In genomic region chr1:223748405-223748772, GRCh38 we compare ENCODE assay signal across 8 cellular contexts. TPM values are rescaled to one million over a fixed set of nuclear protein-coding genes. Genes with fewer than 3 reads are reported as not detected.
DNase-seq lines count a peak whose midpoint lies in the region; ATAC-seq and TF ChIP-seq lines count a peak whose summit lies in the region.

No MANE protein-coding gene starts in this region.

- intact Hi-C loops in CD8-positive, alpha-beta T cell (cut with DNase I, micrococcal nuclease), result no loop called here
- intact Hi-C loops in mucosa of descending colon (cut with DNase I, micrococcal nuclease) (loop anchor here in 1 of 2 donors (5.0 kb wide), 1 partner anchor 51 kb away; no protein-coding TSS in a partner anchor), lower leg skin (cut with DNase I; ENCODE audit: low total_unique reads) (loop anchor here (5.0 kb wide), 2 partner anchors 36 to 51 kb away; partner anchors contain the start of gene CAPN2)

- peak; percentile 19 for ATAC-seq in CD8-positive, alpha-beta T cell
- ATAC-seq in HG03378 (IDR thresholded peaks at IDR 0.05; ENCODE audit: unreplicated experiment) (peak; percentile 45), mucosa of descending colon (peak; percentile 78), HG02763 (IDR thresholded peaks at IDR 0.05; ENCODE audit: unreplicated experiment) (no peak)

- H3K9me3 Mint-ChIP-seq in CD8-positive, alpha-beta T cell, result no peaks in the 10 kb centered on the region
- H3K9me3 Mint-ChIP-seq in chondrocyte (ENCODE audit: low read depth), result no peaks in the 10 kb centered on the region

- H3K36me3 Mint-ChIP-seq in CD8-positive, alpha-beta T cell, result peaks cover 77% of the 10 kb centered on the region
- H3K36me3 Mint-ChIP-seq in chondrocyte (ENCODE audit: low read depth), result peaks cover 45% of the 10 kb centered on the region

- CTCF ChIA-PET in CD8-positive, alpha-beta T cell (lab: Charles Lee), result interaction anchor here (0.8 to 9.6 kb wide), 14 partner anchors 9 to 1207 kb away, joined by 3 to 135 read pairs (median 22); partner anchors contain the start of gene CAPN2

- no peak for DNase-seq in CD8-positive, alpha-beta T cell
- peak; percentile 79 for DNase-seq in chondrocyte (ENCODE audit: low spot score)
- no peak for DNase-seq in mucosa of descending colon
- no peak for DNase-seq in NCI-H526 treated with DMSO at 0.1 percent for 48 hours (lab: John Stamatoyannopoulos, UW)
- DNase-seq in activated gamma-delta T cell (lab: John Stamatoyannopoulos, UW), result no peak
- DNase-seq in lower leg skin (ENCODE audit: low spot score in 2 of 2), result no peak

- peak overlapping the region; percentile 86 for H3K4me3 Mint-ChIP-seq in CD8-positive, alpha-beta T cell
- H3K4me3 Mint-ChIP-seq in chondrocyte (ENCODE audit: unreplicated experiment), result peak overlapping the region; percentile 67

- H3K4me3 ChIP-seq in CD8-positive, alpha-beta T cell (ENCODE audit: low read depth, low read length), result peak overlapping the region; percentile 55
- no peak overlapping the region for H3K4me3 ChIP-seq in mucosa of descending colon
- no peak overlapping the region for H3K4me3 ChIP-seq in lower leg skin (ENCODE audit: low read depth, poor library complexity, severe bottlenecking)

- H3K9me3 ChIP-seq in CD8-positive, alpha-beta T cell (ENCODE audit: low read length), result no peaks in the 10 kb centered on the region
- H3K9me3 ChIP-seq in mucosa of descending colon, result no peaks in the 10 kb centered on the region

- no peak overlapping the region for H3K27ac Mint-ChIP-seq in CD8-positive, alpha-beta T cell
- H3K27ac Mint-ChIP-seq in chondrocyte (ENCODE audit: unreplicated experiment), result peak overlapping the region; percentile 78

- TF ChIP-seq POLR2A in lower leg skin (IDR thresholded peaks at IDR 0.05), result no peak

- no peak for TF ChIP-seq CTCF in CD8-positive, alpha-beta T cell (IDR thresholded peaks at IDR 0.05)
- TF ChIP-seq CTCF in chondrocyte (IDR thresholded peaks at IDR 0.05), result no peak
- TF ChIP-seq CTCF in mucosa of descending colon (IDR thresholded peaks at IDR 0.05), result no peak
- no peak for TF ChIP-seq CTCF in lower leg skin (IDR thresholded peaks at IDR 0.05)

- no peaks in the 10 kb centered on the region for H3K4me1 Mint-ChIP-seq in CD8-positive, alpha-beta T cell (ENCODE audit: low read depth)
- H3K4me1 Mint-ChIP-seq in chondrocyte (ENCODE audit: low read depth), result peaks cover 30% of the 10 kb centered on the region

- POLR2A ChIA-PET in CD8-positive, alpha-beta T cell (lab: Charles Lee), result interaction anchor here (0.6 to 1.8 kb wide), 3 partner anchors 32 to 97 kb away, joined by 3 to 6 read pairs (median 5); partner anchors contain the start of gene TP53BP2

- peaks cover 48% of the 10 kb centered on the region for H3K36me3 ChIP-seq in CD8-positive, alpha-beta T cell (ENCODE audit: insufficient read depth, low read length)
- no peaks in the 10 kb centered on the region for H3K36me3 ChIP-seq in mucosa of descending colon (ENCODE audit: low read depth)

- 45 to 58% methylated on average over 18 of the region's 18 CpGs for WGBS in lower leg skin, 2 donors

- peaks cover 4% of the 10 kb centered on the region for H3K4me1 ChIP-seq in CD8-positive, alpha-beta T cell (ENCODE audit: insufficient read depth, low read length)
- peaks cover 13% of the 10 kb centered on the region for H3K4me1 ChIP-seq in mucosa of descending colon (ENCODE audit: low read depth)

- H3K27me3 Mint-ChIP-seq in CD8-positive, alpha-beta T cell (ENCODE audit: low read depth), result no peaks in the 10 kb centered on the region
- H3K27me3 Mint-ChIP-seq in chondrocyte (ENCODE audit: low read depth), result no peaks in the 10 kb centered on the region

- H3K27me3 ChIP-seq in CD8-positive, alpha-beta T cell (ENCODE audit: insufficient read depth, low read length), result no peaks in the 10 kb centered on the region

- no peak overlapping the region for H3K27ac ChIP-seq in CD8-positive, alpha-beta T cell (ENCODE audit: low read depth, low read length)

RNA-seq across cellular contexts. Expression of gene CAPN2, which starts 36.0 kb away (rescaled TPM):
- 10 to 100 TPM; 83.0 to 84.7 TPM for total RNA-seq in CD8-positive, alpha-beta T cell
- total RNA-seq in chondrocyte, result 202 to 241 TPM (median 238 TPM) in 3 replicates
- 100 to 1,000 TPM; 200 to 417 (median 305) TPM for total RNA-seq in mucosa of descending colon
- total RNA-seq in lower leg skin, result 10 to 100 TPM; 33.7 to 73.3 (median 47.2) TPM
